In the genomic region with DNA sequence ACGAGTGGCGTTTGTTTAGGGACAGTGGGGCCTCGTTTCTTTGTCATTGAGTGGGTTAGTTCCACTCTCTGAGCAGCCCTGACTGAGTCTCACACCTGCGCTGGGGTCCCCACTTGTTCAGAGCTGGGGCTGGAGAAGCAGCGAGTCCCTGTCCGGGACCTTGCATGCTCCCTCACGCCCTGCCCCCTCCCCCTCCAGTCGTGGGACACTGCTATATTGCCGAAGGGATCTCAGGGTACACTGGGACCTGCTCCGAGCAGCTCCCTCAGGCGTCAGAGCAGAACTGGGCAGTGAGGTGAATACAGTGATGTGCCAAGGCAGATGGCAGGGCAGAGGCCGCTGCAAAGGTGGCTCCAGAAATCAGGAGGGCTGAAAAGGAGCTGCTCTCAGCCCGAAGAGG, we compare ENCODE assay signal across 9 cellular contexts. TPM values are rescaled to one million over a fixed set of nuclear protein-coding genes. Genes with fewer than 3 reads are reported as not detected.
DNase-seq lines count a peak whose midpoint lies in the region; ATAC-seq, FAIRE-seq and TF ChIP-seq lines count a peak whose summit lies in the region.
"Had no signal": no experiment of that assay in that cellular context is flagged by ENCODE, and none has a peak within 500 bp of the region (broad histone marks: within the 10 kb centered on the region; RNA-seq: fewer than 3 reads in every experiment).

No MANE protein-coding gene starts in this region.

- TF ChIP-seq POLR2A in H1 (IDR thresholded peaks at IDR 0.05; ENCODE audit: control extremely low read depth in 1 of 2, low read depth in 2 of 2, low read length in 2 of 2) = no peak

- H3K9ac ChIP-seq in H1 (replicated peaks in 1 of 4; ENCODE audit: extremely low read depth in 1 of 4, low read depth in 3 of 4, low read length in 3 of 4) = no peak overlapping the region

- H3K23me2 ChIP-seq in H1 (ENCODE audit: low read depth, low read length) = no peaks in the 10 kb centered on the region

- no peak overlapping the region for H2AFZ ChIP-seq in H1 (ENCODE audit: low read length)

- H2BK12ac ChIP-seq in H1 (ENCODE audit: low read depth, low read length) = no peak overlapping the region

- CTCF ChIA-PET in H1 (lab: Charles Lee; ENCODE audit: partially characterized antibody) = interaction anchor here (0.7 to 1.5 kb wide), 4 partner anchors 11 to 51 kb away, joined by 3 read pairs; no protein-coding TSS in a partner anchor

- H2BK120ac ChIP-seq in H1 (replicated peaks; ENCODE audit: low read depth, low read length) = no peak overlapping the region

- DNase-seq in Right ventricle myocardium superior (peak; percentile 40), right cardiac atrium (no peak), H1 (ENCODE audit: low read depth in 1 of 2, low spot score in 2 of 2) (peak in 1 of 2 experiments; percentile 43), upper lobe of right lung (no peak), AG08395 (ENCODE audit: low spot score) (no peak), NCI-H82 (lab: John Stamatoyannopoulos, UW) (no peak)
- no peak for DNase-seq in activated CD4-positive, alpha-beta T cell treated with anti-CD3 and anti-CD28 coated beads, Interleukin-2, amount 50 U/mL, for 1 hour

- H4K8ac ChIP-seq in H1 (ENCODE audit: extremely low read depth, insufficient read depth, low read length) = no peak overlapping the region

- no peak for TF ChIP-seq RAD21 in H1 (IDR thresholded peaks at IDR 0.05 in 1 of 2, conservative IDR thresholded peaks at IDR 0.05 in 1 of 2; ENCODE audit: low read depth in 2 of 2, low read length in 2 of 2)

- no peaks in the 10 kb centered on the region for H3K79me2 ChIP-seq in H1 (ENCODE audit: control insufficient read depth in 1 of 2, insufficient read depth in 2 of 2, low read length in 2 of 2)

- ATAC-seq in Right ventricle myocardium superior (ENCODE audit: poor library complexity) (no peak), right cardiac atrium (no peak), HG03432 (IDR thresholded peaks at IDR 0.05; ENCODE audit: unreplicated experiment) (peak; percentile 21), upper lobe of right lung (no peak)
- ATAC-seq: Panc1 had no signal

- H3K4me3 ChIP-seq in right cardiac atrium (ENCODE audit: low read length) (no peak overlapping the region), H1 (ENCODE audit: extremely low read depth in 1 of 4, insufficient read depth in 2 of 4, low read depth in 3 of 4, low read length in 4 of 4) (no peak overlapping the region), upper lobe of right lung (no peak overlapping the region)

- no peaks in the 10 kb centered on the region for H4K20me1 ChIP-seq in H1 (replicated peaks in 1 of 2; ENCODE audit: control insufficient read depth in 1 of 2, insufficient read depth in 2 of 2, low read length in 2 of 2)

- POLR2A ChIA-PET in H1 (lab: Charles Lee; ENCODE audit: partially characterized antibody) = no interaction called here

- H3K4me1 ChIP-seq in right cardiac atrium (ENCODE audit: control insufficient read depth, insufficient read depth, low read length) (peaks cover 3% of the 10 kb centered on the region), H1 (replicated peaks in 1 of 4; ENCODE audit: control insufficient read depth in 3 of 4, insufficient read depth in 4 of 4, low read length in 3 of 4) (peaks cover 0 to 3% (median under 1%) of the 10 kb centered on the region in 4 experiments; a peak in 4 of 7 replicates), upper lobe of right lung (peaks cover 51% of the 10 kb centered on the region)

- no peak overlapping the region for H4K5ac ChIP-seq in H1 (ENCODE audit: insufficient read length, low read depth, low read length)

- H2BK20ac ChIP-seq in H1 (ENCODE audit: low read length) = 0 out of 2 replicates have a peak overlapping the region, but pooled peaks have one; percentile 3

- no peak overlapping the region for H3K4me2 ChIP-seq in H1 (ENCODE audit: insufficient read depth in 1 of 2, low read depth in 2 of 2, low read length in 2 of 2)

- no peak overlapping the region for H2AK5ac ChIP-seq in H1 (ENCODE audit: low read depth, low read length)

- H3K14ac ChIP-seq in H1 (ENCODE audit: insufficient read length) = no peak overlapping the region

- no peak overlapping the region for H3K4ac ChIP-seq in H1 (replicated peaks; ENCODE audit: insufficient read length, low read depth, low read length)

- no peaks in the 10 kb centered on the region for H3K79me1 ChIP-seq in H1 (ENCODE audit: low read depth, low read length)

- no peak overlapping the region for H3K18ac ChIP-seq in H1 (ENCODE audit: extremely low read depth, low read length)

- no peaks in the 10 kb centered on the region for H3K9me3 ChIP-seq in right cardiac atrium (ENCODE audit: control insufficient read depth, low read length)
- H3K9me3 ChIP-seq in H1 (ENCODE audit: insufficient read depth in 2 of 2, low read depth in 1 of 2, low read length in 1 of 2) = no peaks in the 10 kb centered on the region
- H3K9me3 ChIP-seq in upper lobe of right lung = no peaks in the 10 kb centered on the region

- H3K36me3 ChIP-seq in H1 (ENCODE audit: control insufficient read depth in 2 of 4, insufficient read depth in 4 of 4, low read length in 3 of 4) = no peaks in the 10 kb centered on the region
- no peaks in the 10 kb centered on the region for H3K36me3 ChIP-seq in upper lobe of right lung

- no peak overlapping the region for H2BK5ac ChIP-seq in H1 (ENCODE audit: low read depth, low read length)

- TF ChIP-seq CTCF in H1 (IDR thresholded peaks at IDR 0.05; ENCODE audit: control extremely low read depth in 1 of 3, insufficient read depth in 1 of 3, low read depth in 1 of 3, low read length in 3 of 3) = no peak
- no peak for TF ChIP-seq CTCF in upper lobe of right lung (IDR thresholded peaks at IDR 0.05)

- no peaks in the 10 kb centered on the region for H3K27me3 ChIP-seq in right cardiac atrium (ENCODE audit: control insufficient read depth, insufficient read depth)
- H3K27me3 ChIP-seq in H1 (replicated peaks in 1 of 4; ENCODE audit: control insufficient read depth in 3 of 4, extremely low read depth in 1 of 4, insufficient read depth in 3 of 4, low read length in 3 of 4) = no peaks in the 10 kb centered on the region
- H3K27me3 ChIP-seq in upper lobe of right lung = no peaks in the 10 kb centered on the region

- H3K23ac ChIP-seq in H1 (ENCODE audit: insufficient read length) = no peak overlapping the region

- H4K91ac ChIP-seq in H1 (replicated peaks; ENCODE audit: insufficient read length, low read length) = no peak overlapping the region

- H3K27ac ChIP-seq in right cardiac atrium (ENCODE audit: low read length) (no peak overlapping the region), H1 (ENCODE audit: low read depth, low read length) (no peak overlapping the region), upper lobe of right lung (peak overlapping the region; percentile 73)

- no peak for TF ChIP-seq EP300 in H1 (IDR thresholded peaks at IDR 0.05; ENCODE audit: borderline replicate concordance in 1 of 2, low read depth in 2 of 2, low read length in 2 of 2)

- WGBS in right cardiac atrium = 71% methylated on average over 13 of the region's 13 CpGs
- 82% methylated on average over 12 of the region's 13 CpGs; no CpG with 5 or more reads in 1 of the 2 experiments for WGBS in H1 (ENCODE audit: extremely low coverage in 1 of 2, insufficient coverage in 1 of 2, insufficient read length in 1 of 2, insufficient replicate concordance in 2 of 2, low coverage in 1 of 2, low lambda C conversion rate in 2 of 2, missing lambda C conversion rate in 1 of 2), 2 experiments

- no peak for FAIRE-seq in H1 (lab: Jason Lieb, UNC)

- intact Hi-C loops in Right ventricle myocardium superior (cut with DNase I) (loop anchor here (5.0 kb wide), 1 partner anchor 49 kb away; no protein-coding TSS in a partner anchor), right cardiac atrium (cut with DNase I) (no loop called here), upper lobe of right lung (cut with DNase I) (no loop called here)

- H3K56ac ChIP-seq in H1 (replicated peaks; ENCODE audit: insufficient read length, low read depth, low read length) = no peak overlapping the region

- no peak overlapping the region for H2BK15ac ChIP-seq in H1 (ENCODE audit: low read length)

TF ChIP-seq in H1, 55 proteins besides CTCF, POLR2A, EP300 and RAD21 (continues in another document):
- TF ChIP-seq EZH2 (IDR thresholded peaks at IDR 0.05; ENCODE audit: low read depth, low read length, severe bottlenecking) (no peak), SIX5 (IDR thresholded peaks at IDR 0.05; ENCODE audit: low read depth, low read length) (no peak), POU5F1 (IDR thresholded peaks at IDR 0.05; ENCODE audit: low read depth, low read length) (no peak), JUND (IDR thresholded peaks at IDR 0.05; ENCODE audit: low read length) (no peak), GABPA (IDR thresholded peaks at IDR 0.05; ENCODE audit: borderline replicate concordance, insufficient read depth, low read length) (no peak), RNF2 (IDR thresholded peaks at IDR 0.05; ENCODE audit: borderline replicate concordance, low read depth, low read length, missing control alignments, poor library complexity, severe bottlenecking) (no peak), ASH2L (IDR thresholded peaks at IDR 0.05; ENCODE audit: low read length) (no peak), JUN (IDR thresholded peaks at IDR 0.05; ENCODE audit: low read depth, low read length) (no peak)
- TF ChIP-seq, protein P1, sequence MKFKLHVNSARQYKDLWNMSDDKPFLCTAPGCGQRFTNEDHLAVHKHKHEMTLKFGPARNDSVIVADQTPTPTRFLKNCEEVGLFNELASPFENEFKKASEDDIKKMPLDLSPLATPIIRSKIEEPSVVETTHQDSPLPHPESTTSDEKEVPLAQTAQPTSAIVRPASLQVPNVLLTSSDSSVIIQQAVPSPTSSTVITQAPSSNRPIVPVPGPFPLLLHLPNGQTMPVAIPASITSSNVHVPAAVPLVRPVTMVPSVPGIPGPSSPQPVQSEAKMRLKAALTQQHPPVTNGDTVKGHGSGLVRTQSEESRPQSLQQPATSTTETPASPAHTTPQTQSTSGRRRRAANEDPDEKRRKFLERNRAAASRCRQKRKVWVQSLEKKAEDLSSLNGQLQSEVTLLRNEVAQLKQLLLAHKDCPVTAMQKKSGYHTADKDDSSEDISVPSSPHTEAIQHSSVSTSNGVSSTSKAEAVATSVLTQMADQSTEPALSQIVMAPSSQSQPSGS (IDR thresholded peaks at IDR 0.05; ENCODE audit: low read length) = no peak

RNA-seq across cellular contexts. Expression of a gene that starts 59.9 kb away (rescaled TPM):
- total RNA-seq in Right ventricle myocardium superior = 65.7 TPM
- 100 to 1,000 TPM in 2 of 4 donors, 10 to 100 TPM in 2; 42.3 to 108 (median 88.2) TPM for total RNA-seq in right cardiac atrium
- polyA plus RNA-seq in right cardiac atrium = 52.7 TPM
- 32.4 and 33.4 TPM in 2 replicates for total RNA-seq in H1 (2021; fragmentation: NEBNext Ultra II Directional; extraction: Animal tissue kit (Norgen Biotek cat#: 25700))
- 15.7 and 18.3 TPM in 2 replicates for polyA plus RNA-seq in H1 (2011; rRNA removed)
- 16.2 TPM for polyA plus RNA-seq in H1 (2011; cell fraction: cytosol; rRNA removed)
- 17.3 TPM for polyA plus RNA-seq in H1 (2011; cell fraction: nucleus; rRNA removed)
- polyA plus RNA-seq in H1 (2012, experiment 1 of 2) = 21.5 to 39.3 TPM (median 24.4 TPM) in 4 replicates
- 13.0 TPM for polyA plus RNA-seq in H1 (2012, experiment 2 of 2)
- 34.5 TPM for polyA plus RNA-seq in H1 (2013, experiment 1 of 2)
- polyA plus RNA-seq in H1 (2013, experiment 2 of 2) = 37.8 TPM
- 15.4 and 21.4 TPM in 2 replicates for polyA minus RNA-seq in H1 (2011; rRNA and poly(A)+ RNA removed)
- 21.7 TPM for polyA minus RNA-seq in H1 (2011; cell fraction: cytosol; rRNA and poly(A)+ RNA removed)
- polyA minus RNA-seq in H1 (2011; cell fraction: nucleus; rRNA and poly(A)+ RNA removed) = 10.9 TPM
- total RNA-seq in upper lobe of right lung = 176 TPM
